In the genomic region with DNA sequence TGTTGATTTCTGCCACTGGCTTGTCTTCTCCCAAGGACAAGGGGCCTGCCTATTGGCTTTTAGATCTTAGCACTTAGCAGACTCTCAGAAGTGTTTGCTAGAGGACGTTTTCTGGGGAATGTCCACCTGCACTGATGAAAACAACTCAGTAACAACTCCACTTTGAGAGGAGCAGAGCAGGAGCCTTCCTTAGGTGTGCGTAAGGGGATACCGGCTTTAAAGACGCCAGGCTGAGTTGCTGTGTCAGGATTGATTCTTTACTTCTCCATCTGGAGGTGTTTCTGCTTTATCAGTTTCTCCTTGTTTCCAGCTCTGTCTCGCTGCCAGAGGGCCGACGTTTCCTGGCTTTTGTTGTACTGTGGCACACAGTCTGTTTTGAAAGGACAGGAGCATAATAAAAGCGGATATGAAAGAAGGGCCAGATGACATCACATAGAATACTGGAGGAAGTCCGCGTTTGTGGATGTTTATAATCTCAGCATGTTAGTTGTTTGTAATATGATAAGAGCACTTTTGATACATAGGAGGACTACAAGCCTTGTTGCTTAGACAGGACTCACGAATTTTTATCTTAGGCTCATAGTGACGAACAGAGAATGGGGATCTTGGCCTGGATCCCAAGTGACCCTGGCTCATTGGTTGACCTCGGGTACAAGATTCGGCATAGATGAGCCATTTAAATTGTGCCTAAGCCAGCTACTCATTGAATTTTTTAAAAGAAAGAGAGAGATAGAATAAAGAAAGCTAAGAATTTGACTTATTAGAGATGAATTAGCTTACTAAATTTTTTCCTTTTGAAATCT, we compare ENCODE assay signal across 1 cellular context.
TF ChIP-seq lines count a peak whose summit lies in the region.

No MANE protein-coding gene starts in this region.

TF ChIP-seq in GM23338, 12 proteins besides CTCF, POLR2A, EP300 and RAD21:
- TF ChIP-seq, protein P1, sequence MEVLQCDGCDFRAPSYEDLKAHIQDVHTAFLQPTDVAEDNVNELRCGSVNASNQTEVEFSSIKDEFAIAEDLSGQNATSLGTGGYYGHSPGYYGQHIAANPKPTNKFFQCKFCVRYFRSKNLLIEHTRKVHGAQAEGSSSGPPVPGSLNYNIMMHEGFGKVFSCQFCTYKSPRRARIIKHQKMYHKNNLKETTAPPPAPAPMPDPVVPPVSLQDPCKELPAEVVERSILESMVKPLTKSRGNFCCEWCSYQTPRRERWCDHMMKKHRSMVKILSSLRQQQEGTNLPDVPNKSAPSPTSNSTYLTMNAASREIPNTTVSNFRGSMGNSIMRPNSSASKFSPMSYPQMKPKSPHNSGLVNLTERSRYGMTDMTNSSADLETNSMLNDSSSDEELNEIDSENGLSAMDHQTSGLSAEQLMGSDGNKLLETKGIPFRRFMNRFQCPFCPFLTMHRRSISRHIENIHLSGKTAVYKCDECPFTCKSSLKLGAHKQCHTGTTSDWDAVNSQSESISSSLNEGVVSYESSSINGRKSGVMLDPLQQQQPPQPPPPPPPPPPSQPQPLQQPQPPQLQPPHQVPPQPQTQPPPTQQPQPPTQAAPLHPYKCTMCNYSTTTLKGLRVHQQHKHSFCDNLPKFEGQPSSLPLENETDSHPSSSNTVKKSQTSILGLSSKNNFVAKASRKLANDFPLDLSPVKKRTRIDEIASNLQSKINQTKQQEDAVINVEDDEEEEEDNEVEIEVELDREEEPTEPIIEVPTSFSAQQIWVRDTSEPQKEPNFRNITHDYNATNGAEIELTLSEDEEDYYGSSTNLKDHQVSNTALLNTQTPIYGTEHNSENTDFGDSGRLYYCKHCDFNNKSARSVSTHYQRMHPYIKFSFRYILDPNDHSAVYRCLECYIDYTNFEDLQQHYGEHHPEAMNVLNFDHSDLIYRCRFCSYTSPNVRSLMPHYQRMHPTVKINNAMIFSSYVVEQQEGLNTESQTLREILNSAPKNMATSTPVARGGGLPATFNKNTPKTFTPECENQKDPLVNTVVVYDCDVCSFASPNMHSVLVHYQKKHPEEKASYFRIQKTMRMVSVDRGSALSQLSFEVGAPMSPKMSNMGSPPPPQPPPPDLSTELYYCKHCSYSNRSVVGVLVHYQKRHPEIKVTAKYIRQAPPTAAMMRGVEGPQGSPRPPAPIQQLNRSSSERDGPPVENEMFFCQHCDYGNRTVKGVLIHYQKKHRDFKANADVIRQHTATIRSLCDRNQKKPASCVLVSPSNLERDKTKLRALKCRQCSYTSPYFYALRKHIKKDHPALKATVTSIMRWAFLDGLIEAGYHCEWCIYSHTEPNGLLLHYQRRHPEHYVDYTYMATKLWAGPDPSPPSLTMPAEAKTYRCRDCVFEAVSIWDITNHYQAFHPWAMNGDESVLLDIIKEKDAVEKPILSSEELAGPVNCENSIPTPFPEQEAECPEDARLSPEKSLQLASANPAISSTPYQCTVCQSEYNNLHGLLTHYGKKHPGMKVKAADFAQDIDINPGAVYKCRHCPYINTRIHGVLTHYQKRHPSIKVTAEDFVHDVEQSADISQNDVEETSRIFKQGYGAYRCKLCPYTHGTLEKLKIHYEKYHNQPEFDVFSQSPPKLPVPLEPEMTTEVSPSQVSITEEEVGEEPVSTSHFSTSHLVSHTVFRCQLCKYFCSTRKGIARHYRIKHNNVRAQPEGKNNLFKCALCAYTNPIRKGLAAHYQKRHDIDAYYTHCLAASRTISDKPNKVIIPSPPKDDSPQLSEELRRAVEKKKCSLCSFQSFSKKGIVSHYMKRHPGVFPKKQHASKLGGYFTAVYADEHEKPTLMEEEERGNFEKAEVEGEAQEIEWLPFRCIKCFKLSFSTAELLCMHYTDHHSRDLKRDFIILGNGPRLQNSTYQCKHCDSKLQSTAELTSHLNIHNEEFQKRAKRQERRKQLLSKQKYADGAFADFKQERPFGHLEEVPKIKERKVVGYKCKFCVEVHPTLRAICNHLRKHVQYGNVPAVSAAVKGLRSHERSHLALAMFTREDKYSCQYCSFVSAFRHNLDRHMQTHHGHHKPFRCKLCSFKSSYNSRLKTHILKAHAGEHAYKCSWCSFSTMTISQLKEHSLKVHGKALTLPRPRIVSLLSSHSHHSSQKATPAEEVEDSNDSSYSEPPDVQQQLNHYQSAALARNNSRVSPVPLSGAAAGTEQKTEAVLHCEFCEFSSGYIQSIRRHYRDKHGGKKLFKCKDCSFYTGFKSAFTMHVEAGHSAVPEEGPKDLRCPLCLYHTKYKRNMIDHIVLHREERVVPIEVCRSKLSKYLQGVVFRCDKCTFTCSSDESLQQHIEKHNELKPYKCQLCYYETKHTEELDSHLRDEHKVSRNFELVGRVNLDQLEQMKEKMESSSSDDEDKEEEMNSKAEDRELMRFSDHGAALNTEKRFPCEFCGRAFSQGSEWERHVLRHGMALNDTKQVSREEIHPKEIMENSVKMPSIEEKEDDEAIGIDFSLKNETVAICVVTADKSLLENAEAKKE (CRISPR knock-in tag; IDR thresholded peaks at IDR 0.05): no peak
